ENCODE assay signal across 16 cellular contexts in genomic region chr11:126695293-126695692, GRCh38.
DNase-seq lines count a peak whose midpoint lies in the region; ATAC-seq and TF ChIP-seq lines count a peak whose summit lies in the region.
"Had no signal": no experiment of that assay in that cellular context is flagged by ENCODE, and none has a peak within 500 bp of the region (broad histone marks: within the 10 kb centered on the region; RNA-seq: fewer than 3 reads in every experiment).

No MANE protein-coding gene starts in this region.

- no peak overlapping the region for H3K9ac ChIP-seq in neural progenitor cell

- DNase-seq in AG08395 (ENCODE audit: low spot score) (peak; percentile 40), Daoy (ENCODE audit: low read depth) (peak; percentile 37), Panc1 (ENCODE audit: low read depth, low spot score) (no peak), neural progenitor cell (ENCODE audit: low spot score) (no peak), tibial nerve (ENCODE audit: low spot score in 2 of 2) (no peak)
- DNase-seq in stimulated activated CD4-positive, alpha-beta T cell treated with anti-CD3 and anti-CD28 coated beads, Interleukin-4, amount 100 ng/mL, for 24 hours, result no peak
- no peak for DNase-seq in activated T-cell treated with anti-CD3 and anti-CD28 coated beads, Interleukin-2, amount 50 U/mL, for 48 hours
- DNase-seq: C1 segment of cervical spinal cord, DMS153, NCI-H1417, NCI-H1930, NCI-H774, T-cell had no signal

- H3K36me3 ChIP-seq in Panc1 (ENCODE audit: control insufficient read depth, insufficient read depth, low read length) (no peaks in the 10 kb centered on the region), neural progenitor cell (no peaks in the 10 kb centered on the region), tibial nerve (no peaks in the 10 kb centered on the region)

- POLR2A ChIA-PET in Panc1 (lab: Charles Lee), result interaction anchor here (0.6 kb wide), 2 partner anchors 47 to 847 kb away, joined by 6 to 12 read pairs; no protein-coding TSS in a partner anchor

- no peaks in the 10 kb centered on the region for H3K9me3 ChIP-seq in Panc1 (ENCODE audit: control insufficient read depth, insufficient read depth, low read depth, low read length)
- H3K9me3 ChIP-seq in neural progenitor cell (ENCODE audit: low read depth), result no peaks in the 10 kb centered on the region
- H3K9me3 ChIP-seq in tibial nerve, result peaks cover 0 to 6% (median 0%) of the 10 kb centered on the region in 4 donors

- H3K4me1 Mint-ChIP-seq in neural progenitor cell, result peaks cover 9% of the 10 kb centered on the region
- H3K4me1 Mint-ChIP-seq: T-cell had no signal

- H4K20me1 ChIP-seq in neural progenitor cell (ENCODE audit: low read depth), result no peaks in the 10 kb centered on the region

- H3K4me1 ChIP-seq in Panc1 (ENCODE audit: control insufficient read depth, insufficient read depth, low read length) (no peaks in the 10 kb centered on the region), neural progenitor cell (peaks cover 6% of the 10 kb centered on the region), tibial nerve (no peaks in the 10 kb centered on the region)

- TF ChIP-seq CTCF in Panc1 (IDR thresholded peaks at IDR 0.05) (no peak), neural progenitor cell (IDR thresholded peaks at IDR 0.05) (no peak), tibial nerve (IDR thresholded peaks at IDR 0.05) (no peak)

- H3K27me3 ChIP-seq in Panc1 (ENCODE audit: control insufficient read depth, insufficient read depth, low read length) (peaks cover 7% of the 10 kb centered on the region), neural progenitor cell (no peaks in the 10 kb centered on the region), tibial nerve (no peaks in the 10 kb centered on the region)

- CTCF ChIA-PET in Panc1 (lab: Charles Lee), result no interaction called here

- no peak for TF ChIP-seq EP300 in tibial nerve (IDR thresholded peaks at IDR 0.05)

- H3K36me3 Mint-ChIP-seq in neural progenitor cell, result no peaks in the 10 kb centered on the region
- H3K36me3 Mint-ChIP-seq: T-cell had no signal

- no peak for TF ChIP-seq POLR2A in tibial nerve (IDR thresholded peaks at IDR 0.05)

- H3K27ac ChIP-seq in Panc1 (ENCODE audit: low read length) (no peak overlapping the region), neural progenitor cell (no peak overlapping the region), tibial nerve (no peak overlapping the region)
- H3K27ac ChIP-seq: HL-60 had no signal

- peak overlapping the region; percentile 63 for H2AFZ ChIP-seq in neural progenitor cell (replicated peaks)

- BruUV-seq in Panc1 (replicated peaks; lab: Mats Ljungman, UMichigan), result no TSS peak

- peaks cover 4% of the 10 kb centered on the region for H3K27me3 Mint-ChIP-seq in neural progenitor cell (ENCODE audit: insufficient read depth, low read depth)

- H3K4me2 ChIP-seq in neural progenitor cell, result no peak overlapping the region

- H3K27ac Mint-ChIP-seq in neural progenitor cell, result no peak overlapping the region
- H3K27ac Mint-ChIP-seq: T-cell had no signal

- 69 to 71% methylated on average over 4 of the region's 4 CpGs for WGBS in tibial nerve, 2 donors

- H3F3A ChIP-seq in neural progenitor cell (ENCODE audit: low read depth), result peaks cover under 1% of the 10 kb centered on the region

- in situ Hi-C loops in Panc1 (cut with HindIII; ENCODE audit: low pct_unique_long_range_greater_than_20kb, low sequenced_read_pairs), result no loop called here

- intact Hi-C loops in Panc1 (cut with micrococcal nuclease; ENCODE audit: unreplicated experiment), result no loop called here

- peaks cover 3% of the 10 kb centered on the region for H3K9me3 Mint-ChIP-seq in neural progenitor cell
- H3K9me3 Mint-ChIP-seq: T-cell had no signal

- H3K4me3 ChIP-seq in Panc1 (ENCODE audit: low read depth in 2 of 2, low read length in 2 of 2) (no peak overlapping the region), neural progenitor cell (no peak overlapping the region), tibial nerve (no peak overlapping the region)
- H3K4me3 ChIP-seq: K562 had no signal

- 0 out of 2 replicates have a peak, but pooled peaks have one; percentile 30 for ATAC-seq in Panc1
- ATAC-seq: HCT116, K562, T-cell had no signal

- H3K4me3 Mint-ChIP-seq in neural progenitor cell, result no peak overlapping the region
- H3K4me3 Mint-ChIP-seq: T-cell had no signal

- H3K79me2 ChIP-seq in neural progenitor cell (ENCODE audit: low read depth), result no peaks in the 10 kb centered on the region

Comparison
In these comparisons a context has a peak if more than half of its experiments do, and no peak if none do; other contexts are left out.
1. DNase-seq: peak in AG08395 (single experiment) and Daoy (single experiment); none in Panc1 (single experiment), neural progenitor cell (single experiment), tibial nerve (0 of 2), stimulated activated CD4-positive, alpha-beta T cell treated with anti-CD3 and anti-CD28 coated beads, Interleukin-4, amount 100 ng/mL, for 24 hours (single experiment) and activated T-cell treated with anti-CD3 and anti-CD28 coated beads, Interleukin-2, amount 50 U/mL, for 48 hours (0 of 2).